ENCODE assay signal across 1 cellular context in genomic region chrX:47561653-47562151, GRCh38.
TF ChIP-seq lines count a peak whose summit lies in the region.

No MANE protein-coding gene starts in this region.

TF ChIP-seq in H1, 55 proteins besides CTCF, POLR2A, EP300 and RAD21:
- no peak for TF ChIP-seq RNF2 (IDR thresholded peaks at IDR 0.05; ENCODE audit: borderline replicate concordance, low read depth, low read length, missing control alignments, poor library complexity, severe bottlenecking)
- TF ChIP-seq E2F6 (IDR thresholded peaks at IDR 0.05), result no peak
- TF ChIP-seq SP2 (IDR thresholded peaks at IDR 0.05; ENCODE audit: low read length), result no peak
- TF ChIP-seq CTBP2 (IDR thresholded peaks at IDR 0.05; ENCODE audit: borderline replicate concordance, insufficient read depth, insufficient read length, low read length), result no peak
- TF ChIP-seq CHD7 (IDR thresholded peaks at IDR 0.05; ENCODE audit: insufficient replicate concordance, low read length), result no peak
- no peak for TF ChIP-seq ZNF274 (IDR thresholded peaks at IDR 0.05; ENCODE audit: borderline replicate concordance, extremely low read depth, low read length)
- TF ChIP-seq MAFK (IDR thresholded peaks at IDR 0.05; ENCODE audit: low read depth, low read length), result no peak
- no peak for TF ChIP-seq EGR1 (IDR thresholded peaks at IDR 0.05; ENCODE audit: borderline replicate concordance, low read depth, low read length)
- no peak for TF ChIP-seq YY1 (IDR thresholded peaks at IDR 0.05; ENCODE audit: low read depth, low read length)
- no peak for TF ChIP-seq SP1 (IDR thresholded peaks at IDR 0.05; ENCODE audit: low read depth, low read length)
- TF ChIP-seq EZH2 (IDR thresholded peaks at IDR 0.05; ENCODE audit: low read depth, low read length, severe bottlenecking), result no peak
- TF ChIP-seq CREB1 (IDR thresholded peaks at IDR 0.05), result no peak
- no peak for TF ChIP-seq JUND (IDR thresholded peaks at IDR 0.05; ENCODE audit: low read length)
- TF ChIP-seq HDAC2 (IDR thresholded peaks at IDR 0.05; ENCODE audit: borderline replicate concordance in 1 of 2, low read depth in 2 of 2, low read length in 2 of 2), result no peak
- TF ChIP-seq CHD1 (IDR thresholded peaks at IDR 0.05; ENCODE audit: low read depth, low read length), result no peak
